Comparison of ENCODE assay signal across 11 cellular contexts in the genomic region with DNA sequence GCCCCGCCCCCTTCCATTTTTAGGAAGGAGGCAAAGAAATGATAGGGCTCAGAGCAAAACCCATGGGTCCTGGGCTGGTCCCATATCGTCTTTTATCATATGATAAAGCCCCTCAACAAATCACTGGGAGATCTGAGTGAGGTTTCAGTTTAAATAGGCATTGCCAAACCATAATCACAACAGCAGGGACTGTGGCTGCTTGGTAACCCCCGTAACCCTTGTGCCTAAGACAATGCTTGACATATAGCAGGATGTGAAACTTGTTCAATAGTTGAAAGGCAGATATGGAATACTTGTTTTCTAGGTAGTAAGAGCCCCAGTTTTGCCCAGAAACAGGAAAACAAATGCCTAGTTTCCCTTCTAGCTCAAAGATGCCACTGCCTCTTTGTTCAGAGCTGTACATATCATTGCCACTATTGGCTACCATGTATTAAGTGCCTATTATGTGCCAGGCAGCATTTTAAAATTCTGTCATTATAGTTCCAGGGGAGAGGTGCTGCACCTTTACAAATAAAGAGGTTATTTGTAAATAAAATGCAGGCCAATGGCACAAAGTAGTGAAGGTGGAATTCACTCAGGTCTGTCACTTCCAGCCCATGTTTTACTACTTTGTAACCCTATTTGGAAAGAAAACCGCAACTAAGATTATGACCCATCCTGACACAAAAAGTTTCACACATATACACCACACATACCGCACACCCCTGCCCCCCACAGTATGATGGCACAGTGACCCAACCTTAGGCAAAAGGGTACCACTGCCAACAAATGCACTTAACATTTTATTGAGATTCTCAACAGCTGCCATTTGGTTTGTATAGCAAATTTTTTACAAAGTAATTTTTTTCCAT. TPM values are rescaled to one million over a fixed set of nuclear protein-coding genes. Genes with fewer than 3 reads are reported as not detected.
DNase-seq lines count a peak whose midpoint lies in the region; ATAC-seq and TF ChIP-seq lines count a peak whose summit lies in the region.
"Had no signal": no experiment of that assay in that cellular context is flagged by ENCODE, and none has a peak within 500 bp of the region (broad histone marks: within the 10 kb centered on the region; RNA-seq: fewer than 3 reads in every experiment).

No MANE protein-coding gene starts in this region.

- H3K4me3 Mint-ChIP-seq in GM23338 (no peak overlapping the region), activated B cell treated with CpG ODN at 0.5 μM for 24 hours (no peak overlapping the region)

- peaks cover 47% of the 10 kb centered on the region for H3K4me1 Mint-ChIP-seq in GM23338
- peaks cover 14% of the 10 kb centered on the region for H3K4me1 Mint-ChIP-seq in activated B cell treated with CpG ODN at 0.5 μM for 24 hours

- WGBS in sigmoid colon, 2 donors = 75 to 80% methylated on average over 5 of the region's 5 CpGs

- H3K4me3 ChIP-seq in GM23338 (no peak overlapping the region), sigmoid colon (no peak overlapping the region), HAP-1 (no peak overlapping the region)
- H3K4me3 ChIP-seq: left ventricle myocardium inferior, upper lobe of right lung had no signal

- no peaks in the 10 kb centered on the region for H3K27me3 Mint-ChIP-seq in GM23338 (ENCODE audit: insufficient read depth, low read depth, poor library complexity)
- H3K27me3 Mint-ChIP-seq in activated B cell treated with CpG ODN at 0.5 μM for 24 hours = peaks cover 11% of the 10 kb centered on the region

- intact Hi-C loops in activated B cell treated with CpG ODN at 0.5 μM for 24 hours (cut with micrococcal nuclease) (no loop called here), sigmoid colon (cut with DNase I) (no loop called here)

- H3K27me3 ChIP-seq in GM23338 (ENCODE audit: insufficient read depth) = no peaks in the 10 kb centered on the region
- no peaks in the 10 kb centered on the region for H3K27me3 ChIP-seq in sigmoid colon
- no peaks in the 10 kb centered on the region for H3K27me3 ChIP-seq in HAP-1 (ENCODE audit: low read depth)
- H3K27me3 ChIP-seq: upper lobe of right lung had no signal

- no peaks in the 10 kb centered on the region for H3K9me3 Mint-ChIP-seq in GM23338
- no peaks in the 10 kb centered on the region for H3K9me3 Mint-ChIP-seq in activated B cell treated with CpG ODN at 0.5 μM for 24 hours

- H3K27ac Mint-ChIP-seq in GM23338 (0 out of 2 replicates have a peak overlapping the region, but pooled peaks have one; percentile 29), activated B cell treated with CpG ODN at 0.5 μM for 24 hours (peak overlapping the region; percentile 30)

- no peaks in the 10 kb centered on the region for H3K79me2 ChIP-seq in GM23338 (replicated peaks; ENCODE audit: insufficient read depth)

- no peak for TF ChIP-seq EP300 in sigmoid colon (IDR thresholded peaks at IDR 0.05)

- TF ChIP-seq POLR2A in GM18505 (IDR thresholded peaks at IDR 0.05; ENCODE audit: borderline replicate concordance, extremely low read depth, insufficient read depth, insufficient read length) (peak; percentile 28), sigmoid colon (IDR thresholded peaks at IDR 0.05) (no peak)

- in situ Hi-C loops in HAP-1 (cut with MboI; ENCODE audit: low sequenced_read_pairs) = no loop called here

- H2AFZ ChIP-seq in GM23338 = no peak overlapping the region

- H3K36me3 Mint-ChIP-seq in GM23338 (ENCODE audit: low read depth) (peaks cover 16% of the 10 kb centered on the region), activated B cell treated with CpG ODN at 0.5 μM for 24 hours (ENCODE audit: low read depth) (peaks cover 19% of the 10 kb centered on the region)

- no peaks in the 10 kb centered on the region for H3K9me2 ChIP-seq in GM23338 (ENCODE audit: insufficient read depth)

- H3K4me2 ChIP-seq in GM23338 = peak overlapping the region; percentile 25; the same call in 1 of the 2 replicates

- H3K4me1 ChIP-seq in GM23338 (ENCODE audit: insufficient read depth) (peaks cover 51% of the 10 kb centered on the region), sigmoid colon (peaks cover 0 to 6% (median 0%) of the 10 kb centered on the region in 4 donors), HAP-1 (peaks cover 9% of the 10 kb centered on the region)
- H3K4me1 ChIP-seq: left ventricle myocardium inferior had no signal

- H4K20me1 ChIP-seq in GM23338 (replicated peaks; ENCODE audit: insufficient read depth) = no peaks in the 10 kb centered on the region

- DNase-seq in GM23338 (ENCODE audit: low spot score) (no peak), activated B cell treated with CpG ODN at 0.5 μM for 24 hours (no peak), sigmoid colon (peak; percentile 41), HAP-1 (ENCODE audit: low spot score in 2 of 2) (no peak), Kasumi-1 (lab: John Stamatoyannopoulos, UW) (no peak), HK-2 (ENCODE audit: unreplicated experiment) (no peak)
- DNase-seq: aorta, left ventricle myocardium inferior, upper lobe of right lung had no signal

- H3K9me3 ChIP-seq in sigmoid colon = no peaks in the 10 kb centered on the region
- no peaks in the 10 kb centered on the region for H3K9me3 ChIP-seq in HAP-1
- H3K9me3 ChIP-seq: left ventricle myocardium inferior, upper lobe of right lung had no signal

- POLR2A ChIA-PET in activated B cell treated with CpG ODN at 0.5 μM for 24 hours (lab: Charles Lee) = interaction anchor here (0.6 to 2.1 kb wide), 2 partner anchors 11 to 15 kb away, joined by 3 to 9 read pairs; no protein-coding TSS in a partner anchor

- no peaks in the 10 kb centered on the region; the same call in 1 of the 2 replicates for H3K36me3 ChIP-seq in GM23338 (ENCODE audit: insufficient read depth)
- H3K36me3 ChIP-seq in sigmoid colon = peaks cover 0 to 22% (median 11%) of the 10 kb centered on the region in 4 donors
- H3K36me3 ChIP-seq in HAP-1 (replicated peaks) = no peaks in the 10 kb centered on the region; the same call in 1 of the 2 replicates

- CTCF ChIA-PET in activated B cell treated with CpG ODN at 0.5 μM for 24 hours (lab: Charles Lee) = no interaction called here

- ATAC-seq in GM18505 (IDR thresholded peaks at IDR 0.05; ENCODE audit: unreplicated experiment) (no peak), GM23338 (no peak), activated B cell treated with CpG ODN at 0.5 μM for 24 hours (ENCODE audit: low read depth) (no peak), GM19324 (IDR thresholded peaks at IDR 0.05; ENCODE audit: low FRiP score, unreplicated experiment) (no peak)
- ATAC-seq: upper lobe of right lung had no signal

- H3K27ac ChIP-seq in GM23338 (ENCODE audit: low read depth) = peak overlapping the region; percentile 21; the same call in 1 of the 2 replicates
- no peak overlapping the region for H3K27ac ChIP-seq in sigmoid colon
- H3K27ac ChIP-seq: left ventricle myocardium inferior, upper lobe of right lung had no signal

- no peaks in the 10 kb centered on the region for H3F3A ChIP-seq in GM23338 (replicated peaks; ENCODE audit: low read depth)

- TF ChIP-seq CTCF in GM23338 (conservative IDR thresholded peaks at IDR 0.05; ENCODE audit: low read depth in 2 of 2) (no peak), activated B cell treated with CpG ODN at 0.5 μM for 24 hours (IDR thresholded peaks at IDR 0.05) (no peak), sigmoid colon (IDR thresholded peaks at IDR 0.05) (no peak)

TF ChIP-seq in GM23338, 12 proteins besides CTCF, POLR2A, EP300 and RAD21 (continues in another document):
- TF ChIP-seq JUNB (IDR thresholded peaks at IDR 0.05; ENCODE audit: unreplicated experiment) (no peak), CREB1 (CRISPR knock-in tag; IDR thresholded peaks at IDR 0.05; ENCODE audit: low read depth) (no peak)

RNA-seq across cellular contexts. Expression of a gene that starts 14.2 kb away (rescaled TPM):
- 24.3 and 55.6 TPM in 2 replicates for total RNA-seq in GM23338 (2014; rRNA removed; shearing (Covaris generic))
- 47.0 and 48.0 TPM in 2 replicates for polyA plus RNA-seq in GM23338 (2016; fragmentation: Nextera tagmentation; extraction: Ambion mirVana)
- 175 and 208 TPM in 2 replicates for total RNA-seq in activated B cell treated with CpG ODN at 0.5 μM for 24 hours
- total RNA-seq in sigmoid colon = 10 to 100 TPM; 36.3 to 73.2 (median 64.2) TPM
- polyA plus RNA-seq in sigmoid colon = 10 to 100 TPM; 60.0 to 93.1 (median 86.5) TPM

RNA-seq across cellular contexts. Expression of a gene that starts 47.4 kb away (rescaled TPM):
- total RNA-seq in GM23338 (2014; rRNA removed; shearing (Covaris generic)) = 8.4 and 9.9 TPM in 2 replicates
- 26.2 and 31.1 TPM in 2 replicates for polyA plus RNA-seq in GM23338 (2016; fragmentation: Nextera tagmentation; extraction: Ambion mirVana)
- total RNA-seq in activated B cell treated with CpG ODN at 0.5 μM for 24 hours = 11.1 and 12.2 TPM in 2 replicates
- 10 to 100 TPM in 3 of 4 donors, 1 to 10 TPM in 1; 8.1 to 23.5 (median 15.5) TPM for total RNA-seq in sigmoid colon
- 10 to 100 TPM; 14.6 to 46.2 (median 43.2) TPM for polyA plus RNA-seq in sigmoid colon

RNA-seq across cellular contexts. Expression of a gene that starts 47.8 kb away (rescaled TPM):
- 23.8 and 24.9 TPM in 2 replicates for total RNA-seq in GM23338 (2014; rRNA removed; shearing (Covaris generic))
- polyA plus RNA-seq in GM23338 (2016; fragmentation: Nextera tagmentation; extraction: Ambion mirVana) (53.7 and 64.8 TPM in 2 replicates), sigmoid colon (10 to 100 TPM; 11.1 to 19.4 (median 15.0) TPM)
- total RNA-seq in activated B cell treated with CpG ODN at 0.5 μM for 24 hours (47.6 and 47.8 TPM in 2 replicates), sigmoid colon (10 to 100 TPM; 21.0 to 27.1 (median 24.0) TPM)
